In the genomic region with DNA sequence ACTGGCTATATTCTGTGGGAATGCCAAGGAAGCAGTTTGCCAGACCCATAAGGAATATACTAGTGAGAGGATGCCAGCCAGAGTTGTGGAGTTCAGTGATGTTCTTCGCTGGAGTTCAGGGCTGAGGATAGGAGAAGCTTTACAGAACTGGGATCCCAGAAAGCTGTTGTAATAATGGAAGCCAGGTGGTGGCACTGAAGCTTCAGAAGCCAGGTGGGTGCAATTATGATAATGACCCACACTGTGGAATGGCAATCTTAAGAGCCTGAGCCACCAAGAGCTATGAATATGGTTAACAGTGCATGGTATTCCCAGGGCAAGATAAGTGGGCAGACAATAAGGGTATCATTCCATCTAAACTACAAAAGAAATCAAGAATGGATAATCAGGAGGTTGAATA, we compare ENCODE assay signal across 1 cellular context.
TF ChIP-seq lines count a peak whose summit lies in the region.

No MANE protein-coding gene starts in this region.

TF ChIP-seq in A549, 52 proteins besides CTCF, POLR2A, EP300 and RAD21 (continued from another document):
- TF ChIP-seq, protein P1, sequence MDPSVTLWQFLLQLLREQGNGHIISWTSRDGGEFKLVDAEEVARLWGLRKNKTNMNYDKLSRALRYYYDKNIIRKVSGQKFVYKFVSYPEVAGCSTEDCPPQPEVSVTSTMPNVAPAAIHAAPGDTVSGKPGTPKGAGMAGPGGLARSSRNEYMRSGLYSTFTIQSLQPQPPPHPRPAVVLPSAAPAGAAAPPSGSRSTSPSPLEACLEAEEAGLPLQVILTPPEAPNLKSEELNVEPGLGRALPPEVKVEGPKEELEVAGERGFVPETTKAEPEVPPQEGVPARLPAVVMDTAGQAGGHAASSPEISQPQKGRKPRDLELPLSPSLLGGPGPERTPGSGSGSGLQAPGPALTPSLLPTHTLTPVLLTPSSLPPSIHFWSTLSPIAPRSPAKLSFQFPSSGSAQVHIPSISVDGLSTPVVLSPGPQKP (IDR thresholded peaks at IDR 0.05; ENCODE audit: low read depth, low read length): no peak
- TF ChIP-seq FOSB (CRISPR knock-in tag; IDR thresholded peaks at IDR 0.05): no peak
